23 cellular contexts compared by ENCODE assay signal in genomic region chr4:78033859-78034258, GRCh38. TPM values are rescaled to one million over a fixed set of nuclear protein-coding genes. Genes with fewer than 3 reads are reported as not detected.
A peak's percentile ranks its signal among the peaks of the same experiment; 100 is the strongest.
DNase-seq lines count a peak whose midpoint lies in the region; ATAC-seq, FAIRE-seq and TF ChIP-seq lines count a peak whose summit lies in the region.
"Had no signal": no experiment of that assay in that cellular context is flagged by ENCODE, and none has a peak within 500 bp of the region (broad histone marks: within the 10 kb centered on the region; RNA-seq: fewer than 3 reads in every experiment).

No MANE protein-coding gene starts in this region.

- no peak overlapping the region for H3K27ac ChIP-seq in pancreas
- H3K27ac ChIP-seq: BLaER1, GM23248, HL-60 had no signal

- TF ChIP-seq CTCF in epithelial cell of esophagus (IDR thresholded peaks at IDR 0.05; ENCODE audit: insufficient read depth, low read depth, low read length, missing control alignments) = no peak
- no peak for TF ChIP-seq CTCF in pancreas (IDR thresholded peaks at IDR 0.05)

- H3K4me1 ChIP-seq in pancreas = no peaks in the 10 kb centered on the region
- H3K4me1 ChIP-seq: BLaER1 had no signal

- H3K27me3 ChIP-seq in pancreas = no peaks in the 10 kb centered on the region
- H3K27me3 ChIP-seq: BLaER1 had no signal

- H3K36me3 ChIP-seq in pancreas = no peaks in the 10 kb centered on the region
- H3K36me3 ChIP-seq: BLaER1 had no signal

- DNase-seq in Daoy (ENCODE audit: low read depth) (peak; percentile 2), NCI-H226 (peak; percentile 19), epithelial cell of esophagus (ENCODE audit: low read depth) (peak; percentile 33), kidney tubule cell (ENCODE audit: low spot score) (peak; percentile 62), pancreas (no peak), HPDE6-E6E7 (ENCODE audit: extremely low spot score) (no peak)
- DNase-seq in activated CD4-positive, alpha-beta T cell treated with anti-CD3 and anti-CD28 coated beads for 4 hours = no peak
- DNase-seq: 8988T; CD4-positive, alpha-beta memory T cell; DMS79 treated with DMSO at 0.1 percent for 48 hours; EL; GM23248; HCEC 1CT; IMR-90 had no signal

- ATAC-seq in HG03342 (IDR thresholded peaks at IDR 0.05; ENCODE audit: unreplicated experiment) (no peak), pancreas (no peak)

- no peaks in the 10 kb centered on the region for H3K9me3 ChIP-seq in pancreas
- H3K9me3 ChIP-seq: BLaER1 had no signal

- H3K4me3 ChIP-seq in epithelial cell of esophagus (ENCODE audit: low read length) (no peak overlapping the region), pancreas (no peak overlapping the region)
- H3K4me3 ChIP-seq: BLaER1, GM23248 had no signal

- intact Hi-C loops in pancreas (cut with DNase I) = no loop called here

- FAIRE-seq in pancreas (lab: Jason Lieb, UNC) = no peak
- FAIRE-seq: G401.6, GM12891, GM18507, H54, HTR-8/SVneo had no signal

RNA-seq across cellular contexts. Expression of gene FRAS1, which starts 23.3 kb away (rescaled TPM):
- total RNA-seq in Daoy (2014; rRNA removed; shearing (Covaris generic)) = 0.48 and 1.9 TPM in 2 replicates
- 10 to 100 TPM; 14.3 to 21.5 (median 15.8) TPM for total RNA-seq in pancreas
- 1 to 10 TPM; 4.7 to 6.5 TPM for polyA plus RNA-seq in pancreas
- total RNA-seq: CD4-positive, alpha-beta memory T cell had no signal
- polyA plus RNA-seq: CD14-positive monocyte; CD4-positive, alpha-beta memory T cell had no signal

Comparison
In these comparisons a context has a peak if more than half of its experiments do, and no peak if none do; other contexts are left out.
1. DNase-seq: peak in Daoy (single experiment), NCI-H226 (single experiment), epithelial cell of esophagus (single experiment) and kidney tubule cell (single experiment); none in activated CD4-positive, alpha-beta T cell treated with anti-CD3 and anti-CD28 coated beads for 4 hours (0 of 2), pancreas (0 of 6) and HPDE6-E6E7 (single experiment).